27 cellular contexts compared by ENCODE assay signal in genomic region chr7:12786494-12786893, GRCh38.
"Had no signal": no experiment of that assay in that cellular context is flagged by ENCODE, and none has a peak within 500 bp of the region (broad histone marks: within the 10 kb centered on the region; RNA-seq: fewer than 3 reads in every experiment).

No MANE protein-coding gene starts in this region.

- H3K36me3 ChIP-seq: neural progenitor cell, pancreas, prostate gland, right atrium auricular region, right lobe of liver, sigmoid colon, stomach, tibial artery, upper lobe of left lung, vagina had no signal

- H3K9ac ChIP-seq: neural progenitor cell had no signal

- H3K27ac Mint-ChIP-seq: naive thymus-derived CD4-positive, alpha-beta T cell; natural killer cell; nephron; neural progenitor cell; stimulated activated effector memory CD8-positive, alpha-beta T cell treated with anti-CD3 and anti-CD28 coated beads, Interleukin-12 subunit alpha, Interleukin-12 subunit beta, amount 100 ng/mL, for 72 hours; stimulated activated naive B cell treated with anti-CD40 and anti-IgM and Interleukin-4, amounts not matched to agents 10 μg/mL and 1 μg/mL and 100 μg/mL, for 72 hours; stimulated activated naive CD8-positive, alpha-beta T cell treated with anti-CD3 and anti-CD28 coated beads, Interleukin-15, Interleukin-2, amounts not matched to agents 100 ng/mL and 50 ng/mL, for 24 hours had no signal

- ATAC-seq: naive thymus-derived CD4-positive, alpha-beta T cell; natural killer cell; pancreas; right lobe of liver; stimulated activated naive B cell treated with anti-CD40 and anti-IgM and Interleukin-4, amounts not matched to agents 10 μg/mL and 1 μg/mL and 100 μg/mL, for 72 hours had no signal

- H3K36me3 Mint-ChIP-seq: naive thymus-derived CD4-positive, alpha-beta T cell; natural killer cell; neural progenitor cell; stimulated activated effector memory CD8-positive, alpha-beta T cell treated with anti-CD3 and anti-CD28 coated beads, Interleukin-12 subunit alpha, Interleukin-12 subunit beta, amount 100 ng/mL, for 72 hours; stimulated activated naive B cell treated with anti-CD40 and anti-IgM and Interleukin-4, amounts not matched to agents 10 μg/mL and 1 μg/mL and 100 μg/mL, for 72 hours had no signal

- H3K4me3 ChIP-seq: neural progenitor cell, pancreas, prostate gland, right atrium auricular region, right lobe of liver, sigmoid colon, stomach, testis, tibial artery, upper lobe of left lung, vagina had no signal

- H3K27me3 Mint-ChIP-seq: stimulated activated naive B cell treated with anti-CD40 and anti-IgM and Interleukin-4, amounts not matched to agents 10 μg/mL and 1 μg/mL and 100 μg/mL, for 72 hours; stimulated activated naive CD8-positive, alpha-beta T cell treated with anti-CD3 and anti-CD28 coated beads, Interleukin-15, Interleukin-2, amounts not matched to agents 100 ng/mL and 50 ng/mL, for 24 hours had no signal

- H2AFZ ChIP-seq: neural progenitor cell had no signal

- H3K4me1 ChIP-seq: neural progenitor cell, pancreas, prostate gland, right atrium auricular region, right lobe of liver, sigmoid colon, stomach, testis, tibial artery, upper lobe of left lung, vagina had no signal

- H3K4me3 Mint-ChIP-seq: naive thymus-derived CD4-positive, alpha-beta T cell; natural killer cell; nephron; neural progenitor cell; stimulated activated effector memory CD8-positive, alpha-beta T cell treated with anti-CD3 and anti-CD28 coated beads, Interleukin-12 subunit alpha, Interleukin-12 subunit beta, amount 100 ng/mL, for 72 hours; stimulated activated naive B cell treated with anti-CD40 and anti-IgM and Interleukin-4, amounts not matched to agents 10 μg/mL and 1 μg/mL and 100 μg/mL, for 72 hours; stimulated activated naive CD8-positive, alpha-beta T cell treated with anti-CD3 and anti-CD28 coated beads, Interleukin-15, Interleukin-2, amounts not matched to agents 100 ng/mL and 50 ng/mL, for 24 hours had no signal

- H3K4me1 Mint-ChIP-seq: natural killer cell; neural progenitor cell; stimulated activated effector memory CD8-positive, alpha-beta T cell treated with anti-CD3 and anti-CD28 coated beads, Interleukin-12 subunit alpha, Interleukin-12 subunit beta, amount 100 ng/mL, for 72 hours; stimulated activated naive B cell treated with anti-CD40 and anti-IgM and Interleukin-4, amounts not matched to agents 10 μg/mL and 1 μg/mL and 100 μg/mL, for 72 hours had no signal

- DNase-seq: naive thymus-derived CD4-positive, alpha-beta T cell; natural killer cell; occipital lobe; pancreas; retina; right lobe of liver; sigmoid colon; small intestine; stimulated activated CD4-positive, alpha-beta T cell treated with anti-CD3 and anti-CD28 coated beads, Interleukin-15, amount 100 ng/mL, for 24 hours; stimulated activated CD4-positive, alpha-beta T cell treated with anti-CD3 and anti-CD28 coated beads, Interleukin-2, amount 100 ng/mL, for 24 hours; stimulated activated CD4-positive, alpha-beta T cell treated with anti-CD3 and anti-CD28 coated beads, Interleukin-2, amount 100 ng/mL, for 48 hours; stimulated activated CD4-positive, alpha-beta T cell treated with anti-CD3 and anti-CD28 coated beads, Interleukin-4, amount 100 ng/mL, for 24 hours; stimulated activated naive B cell treated with anti-CD40 and anti-IgM and Interleukin-4, amounts not matched to agents 10 μg/mL and 1 μg/mL and 100 μg/mL, for 72 hours; stimulated activated naive CD4-positive, alpha-beta T cell treated with Interleukin-2 at 50 U/mL for 16 hours; stomach; testis; tibial artery; trophoblast cell; upper lobe of left lung had no signal

- FAIRE-seq: pancreas, small intestine, urothelium cell line had no signal

- H3K9me3 Mint-ChIP-seq: naive thymus-derived CD4-positive, alpha-beta T cell; natural killer cell; nephron; stimulated activated effector memory CD8-positive, alpha-beta T cell treated with anti-CD3 and anti-CD28 coated beads, Interleukin-12 subunit alpha, Interleukin-12 subunit beta, amount 100 ng/mL, for 72 hours; stimulated activated naive B cell treated with anti-CD40 and anti-IgM and Interleukin-4, amounts not matched to agents 10 μg/mL and 1 μg/mL and 100 μg/mL, for 72 hours; stimulated activated naive CD8-positive, alpha-beta T cell treated with anti-CD3 and anti-CD28 coated beads, Interleukin-15, Interleukin-2, amounts not matched to agents 100 ng/mL and 50 ng/mL, for 24 hours had no signal

- H3K4me2 ChIP-seq: neural progenitor cell had no signal

- H3K27me3 ChIP-seq: neural progenitor cell, pancreas, right atrium auricular region, right lobe of liver, sigmoid colon, stomach, testis, tibial artery, upper lobe of left lung, vagina had no signal

- H3K27ac ChIP-seq: neural progenitor cell, pancreas, prostate gland, right atrium auricular region, right lobe of liver, sigmoid colon, stomach, testis, tibial artery, upper lobe of left lung, vagina had no signal

- H3K9me3 ChIP-seq: pancreas, prostate gland, right atrium auricular region, right lobe of liver, sigmoid colon, stomach, testis, tibial artery, upper lobe of left lung, vagina had no signal
